Comparison of ENCODE assay signal across 9 cellular contexts in the genomic region with DNA sequence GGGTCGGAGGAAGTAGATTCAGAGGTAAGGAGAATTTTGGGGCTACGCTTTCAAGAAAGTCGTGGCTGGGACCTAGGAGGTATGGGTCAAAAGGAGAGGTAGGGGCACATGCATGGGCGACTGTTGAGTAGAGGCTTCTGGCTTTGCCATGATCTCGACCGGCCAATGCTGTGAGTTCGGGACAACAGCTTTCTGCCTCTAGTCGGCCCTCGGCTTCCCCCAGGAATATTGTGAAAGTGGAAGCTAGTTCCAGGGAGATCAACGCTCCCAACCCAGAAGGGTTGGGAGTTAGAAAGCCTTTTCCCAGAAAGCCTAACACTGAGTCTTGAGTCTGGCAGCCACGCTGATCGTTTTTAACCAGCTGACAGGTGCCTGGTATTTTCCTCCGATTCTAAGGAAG.
"Had no signal": no experiment of that assay in that cellular context is flagged by ENCODE, and none has a peak within 500 bp of the region (broad histone marks: within the 10 kb centered on the region; RNA-seq: fewer than 3 reads in every experiment).

No MANE protein-coding gene starts in this region.

- H3K4me3 ChIP-seq: GM23248, GM23338, HAP-1 had no signal

- H3K9ac ChIP-seq: GM23248 had no signal

- H3K27ac ChIP-seq: GM23248 had no signal

- H3K4me1 Mint-ChIP-seq: GM23338 had no signal

- ATAC-seq: GM23338, HCT116 had no signal

- H3K4me1 ChIP-seq: HAP-1 had no signal

- DNase-seq: GM23248, GOT3, H7, H9, HCEC 1CT, HFFc6 had no signal

- H3K27ac Mint-ChIP-seq: GM23338, H9, HFFc6 had no signal

- H3K36me3 ChIP-seq: HAP-1 had no signal

- H3K4me3 Mint-ChIP-seq: GM23338, H9, HFFc6 had no signal
